32 cellular contexts compared by ENCODE assay signal in the genomic region with DNA sequence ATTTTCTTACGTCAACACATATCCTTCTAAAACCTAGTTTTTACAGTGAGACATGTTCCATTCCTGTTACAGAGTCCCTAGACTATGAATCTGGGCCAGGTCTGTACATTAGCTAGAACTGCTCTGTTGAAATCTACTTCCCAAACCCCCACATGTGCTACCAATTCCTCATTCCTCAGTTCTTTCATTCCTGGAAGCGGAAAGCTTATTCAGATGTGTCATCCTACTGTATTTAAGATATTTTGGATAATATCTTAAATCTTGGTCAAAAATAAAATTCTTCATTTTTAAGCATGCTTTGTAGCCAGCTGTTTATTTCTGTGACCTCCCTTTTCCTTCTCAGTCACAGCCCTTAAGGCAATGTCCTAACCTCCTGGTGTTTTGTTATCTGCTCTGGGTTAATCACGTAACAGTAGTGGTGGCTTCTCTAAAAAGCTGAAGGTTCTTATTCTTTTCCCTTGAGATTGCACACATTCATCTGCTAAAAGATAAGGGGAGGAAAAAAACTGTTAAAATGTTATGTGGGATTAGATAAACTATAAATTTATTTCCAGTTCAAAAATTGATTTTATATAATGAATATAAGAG. TPM values are rescaled to one million over a fixed set of nuclear protein-coding genes. Genes with fewer than 3 reads are reported as not detected.
DNase-seq lines count a peak whose midpoint lies in the region; ATAC-seq and TF ChIP-seq lines count a peak whose summit lies in the region.
"Had no signal": no experiment of that assay in that cellular context is flagged by ENCODE, and none has a peak within 500 bp of the region (broad histone marks: within the 10 kb centered on the region; RNA-seq: fewer than 3 reads in every experiment).

No MANE protein-coding gene starts in this region.

- no peaks in the 10 kb centered on the region for H3K9me3 Mint-ChIP-seq in HFFc6
- H3K9me3 Mint-ChIP-seq: activated naive CD4-positive, alpha-beta T cell treated with anti-CD3 and anti-CD28 coated beads, Interleukin-2, amount 50 U/mL, for 24 hours; activated T-helper 2 cell treated with anti-CD3 and anti-CD28 coated beads, Interferon-gamma antibody, Interleukin-2, Interleukin-4, amounts not matched to agents 10 μg/mL and 5 μg/mL and 100 μg/mL, durations not matched to agents 14 hours and 24 hours and 36 hours; T-helper 1 cell treated with Interleukin-12 subunit alpha and Interleukin-12 subunit beta and Interleukin-4 antibody, amounts not matched to agents 30 μg/mL and 1 μg/mL, for 36 hours had no signal

- in situ Hi-C loops in ACHN (cut with HindIII; ENCODE audit: low pct_ligation_motif_present, low pct_unique_long_range_greater_than_20kb, low sequenced_read_pairs): no loop called here

- no peak overlapping the region for H3K4me3 ChIP-seq in cardiac fibroblast (replicated peaks in 1 of 2; ENCODE audit: low read depth in 2 of 2, low read length in 2 of 2)
- H3K4me3 ChIP-seq: GM12878, lower lobe of right lung, SJSA1, upper lobe of left lung had no signal

- TF ChIP-seq CTCF in HFFc6 (IDR thresholded peaks at IDR 0.05) (no peak), cardiac fibroblast (IDR thresholded peaks at IDR 0.05; ENCODE audit: low read depth, low read length) (no peak)

- no peaks in the 10 kb centered on the region; the same call in 1 of the 2 replicates for H3K27me3 Mint-ChIP-seq in HFFc6 (ENCODE audit: insufficient read depth)
- H3K27me3 Mint-ChIP-seq: activated CD4-positive, alpha-beta T cell treated with anti-CD3 and anti-CD28 coated beads for 36 hours; activated naive CD4-positive, alpha-beta T cell treated with anti-CD3 and anti-CD28 coated beads, Interleukin-2, amount 50 U/mL, for 24 hours had no signal

- peaks cover 55% of the 10 kb centered on the region for H3K36me3 Mint-ChIP-seq in HFFc6 (ENCODE audit: low read depth)
- H3K36me3 Mint-ChIP-seq: activated naive CD4-positive, alpha-beta T cell treated with anti-CD3 and anti-CD28 coated beads, Interleukin-2, amount 50 U/mL, for 24 hours had no signal

- peaks cover 48% of the 10 kb centered on the region for H3K4me1 Mint-ChIP-seq in HFFc6 (ENCODE audit: low read depth)
- H3K4me1 Mint-ChIP-seq: activated CD4-positive, alpha-beta T cell treated with anti-CD3 and anti-CD28 coated beads for 36 hours had no signal

- no peak for ATAC-seq in GM18517 (IDR thresholded peaks at IDR 0.05; ENCODE audit: unreplicated experiment)
- ATAC-seq: activated CD4-positive, alpha-beta T cell treated with anti-CD3 and anti-CD28 coated beads for 36 hours; activated CD8-positive, alpha-beta T cell treated with anti-CD3 and anti-CD28 coated beads, Interleukin-2, amount 10 ng/mL, durations not matched to agents 7 days and 5 days; GM12878; lower lobe of right lung; right cardiac atrium had no signal

- DNase-seq in AG20443 (ENCODE audit: low spot score) (peak; percentile 28), HFFc6 (peak; percentile 59), cardiac fibroblast (ENCODE audit: low read depth in 2 of 2) (peak; percentile 78 to 81), islet precursor cell (peak; percentile 5), NCI-H2107 (lab: John Stamatoyannopoulos, UW) (no peak), ACHN (no peak), AG08395 (ENCODE audit: low spot score) (no peak)
- DNase-seq: activated CD4-positive, alpha-beta T cell treated with anti-CD3 and anti-CD28 coated beads for 36 hours; activated CD8-positive, alpha-beta T cell treated with anti-CD3 and anti-CD28 coated beads, Interleukin-2, amount 10 ng/mL, durations not matched to agents 7 days and 5 days; aorta; C1 segment of cervical spinal cord; central memory CD4-positive, alpha-beta T cell; dermis blood vessel endothelial cell; DND-41; H7; KBM-7; kidney glomerular epithelial cell; lower lobe of right lung; MM.1S; NCI-H1417; NCI-H2081; NCI-H345; NCI-H748 treated with DMSO at 0.1 percent for 48 hours; right cardiac atrium; stimulated activated CD4-positive, alpha-beta T cell treated with anti-CD3 and anti-CD28 coated beads, Interleukin-2, amount 100 ng/mL, for 48 hours; upper lobe of left lung had no signal

- peak overlapping the region; percentile 62 for H3K4me3 Mint-ChIP-seq in HFFc6
- H3K4me3 Mint-ChIP-seq: activated CD4-positive, alpha-beta T cell treated with anti-CD3 and anti-CD28 coated beads for 36 hours; activated CD8-positive, alpha-beta T cell treated with anti-CD3 and anti-CD28 coated beads, Interleukin-2, amount 10 ng/mL, durations not matched to agents 7 days and 5 days; activated naive CD4-positive, alpha-beta T cell treated with anti-CD3 and anti-CD28 coated beads, Interleukin-2, amount 50 U/mL, for 24 hours; T-helper 1 cell treated with Interleukin-12 subunit alpha and Interleukin-12 subunit beta and Interleukin-4 antibody, amounts not matched to agents 30 μg/mL and 1 μg/mL, for 36 hours had no signal

- H3K27ac Mint-ChIP-seq in HFFc6: peak overlapping the region; percentile 86
- H3K27ac Mint-ChIP-seq: activated CD4-positive, alpha-beta T cell treated with anti-CD3 and anti-CD28 coated beads for 36 hours; activated CD8-positive, alpha-beta T cell treated with anti-CD3 and anti-CD28 coated beads, Interleukin-2, amount 10 ng/mL, durations not matched to agents 7 days and 5 days; activated naive CD4-positive, alpha-beta T cell treated with anti-CD3 and anti-CD28 coated beads, Interleukin-2, amount 50 U/mL, for 24 hours; activated T-helper 2 cell treated with anti-CD3 and anti-CD28 coated beads, Interferon-gamma antibody, Interleukin-2, Interleukin-4, amounts not matched to agents 10 μg/mL and 5 μg/mL and 100 μg/mL, durations not matched to agents 14 hours and 24 hours and 36 hours; T-helper 1 cell treated with Interleukin-12 subunit alpha and Interleukin-12 subunit beta and Interleukin-4 antibody, amounts not matched to agents 30 μg/mL and 1 μg/mL, for 36 hours had no signal

RNA-seq across cellular contexts. Expression of a gene that starts 35.6 kb away (rescaled TPM):
- total RNA-seq in HFFc6 (2021; fragmentation: NEBNext Ultra II Directional; extraction: Animal tissue kit (Norgen Biotek cat#: 25700)): 100 to 1,000 TPM; 139 to 183 (median 150) TPM

RNA-seq across cellular contexts. Expression of a gene that starts 55.8 kb away (rescaled TPM):
- 100 to 1,000 TPM; 110 to 184 (median 160) TPM for total RNA-seq in HFFc6 (2021; fragmentation: NEBNext Ultra II Directional; extraction: Animal tissue kit (Norgen Biotek cat#: 25700))

Comparison
In these comparisons a context has a peak if more than half of its experiments do, and no peak if none do; other contexts are left out.
1. DNase-seq: peak in AG20443 (single experiment), HFFc6 (single experiment), cardiac fibroblast (2 of 2) and islet precursor cell (single experiment); none in NCI-H2107 (single experiment), ACHN (single experiment) and AG08395 (single experiment).